23 cellular contexts compared by ENCODE assay signal in genomic region chr1:194339451-194339850, GRCh38.
DNase-seq lines count a peak whose midpoint lies in the region; ATAC-seq and TF ChIP-seq lines count a peak whose summit lies in the region.
"Had no signal": no experiment of that assay in that cellular context is flagged by ENCODE, and none has a peak within 500 bp of the region (broad histone marks: within the 10 kb centered on the region; RNA-seq: fewer than 3 reads in every experiment).

No MANE protein-coding gene starts in this region.

- no peak for TF ChIP-seq RAD21 in SK-N-SH (IDR thresholded peaks at IDR 0.05; ENCODE audit: low read length)

- no peak overlapping the region for H3K4me2 ChIP-seq in SK-N-SH
- no peak overlapping the region for H3K4me2 ChIP-seq in SU-DHL-6 (ENCODE audit: low read depth, low read length, poor library complexity, severe bottlenecking)
- H3K4me2 ChIP-seq: GM23338 had no signal

- no peak overlapping the region for H3K4me3 ChIP-seq in SK-N-SH (ENCODE audit: low read depth in 2 of 2, low read length in 1 of 2)
- no peak overlapping the region for H3K4me3 ChIP-seq in SU-DHL-6 (ENCODE audit: insufficient read depth, low read length, poor library complexity, severe bottlenecking)
- H3K4me3 ChIP-seq: GM23338 had no signal

- peak; percentile 11 for DNase-seq in SK-N-SH
- peak; percentile 86 for DNase-seq in NCI-H524 treated with DMSO at 0.1 percent for 48 hours (lab: John Stamatoyannopoulos, UW)
- no peak for DNase-seq in T-helper 1 cell
- DNase-seq in stimulated activated CD4-positive, alpha-beta T cell treated with anti-CD3 and anti-CD28 coated beads, Interleukin-15, amount 100 ng/mL, for 24 hours: no peak
- DNase-seq in immature natural killer cell: no peak
- DNase-seq: CD8-positive, alpha-beta T cell; H9; MV-4-11; NCI-H1105; NCI-H1436 treated with DMSO at 0.1 percent for 48 hours; NCI-H2029; NCI-H226; NCI-H510A treated with DMSO at 0.1 percent for 48 hours; SHP77 had no signal

- H3K27me3 ChIP-seq in SK-N-SH (ENCODE audit: insufficient read depth) (no peaks in the 10 kb centered on the region), SU-DHL-6 (ENCODE audit: low read length) (no peaks in the 10 kb centered on the region)

- H3F3A ChIP-seq in SK-N-SH (replicated peaks; ENCODE audit: insufficient read depth): no peaks in the 10 kb centered on the region
- no peaks in the 10 kb centered on the region; the same call in 1 of the 2 replicates for H3F3A ChIP-seq in SU-DHL-6 (ENCODE audit: insufficient read depth)

- no peaks in the 10 kb centered on the region for H3K36me3 ChIP-seq in SK-N-SH (replicated peaks in 1 of 2; ENCODE audit: control insufficient read depth in 1 of 2, insufficient read depth in 2 of 2, low read length in 1 of 2)
- no peaks in the 10 kb centered on the region for H3K36me3 ChIP-seq in SU-DHL-6 (ENCODE audit: low read length)

- 14% methylated on average over 2 of the region's 2 CpGs for WGBS in SK-N-SH (ENCODE audit: low lambda C conversion rate)

- no peaks in the 10 kb centered on the region for H3K9me3 ChIP-seq in SK-N-SH
- H3K9me3 ChIP-seq in SU-DHL-6 (ENCODE audit: insufficient read depth, low read length): peaks cover 4% of the 10 kb centered on the region; the same call in 1 of the 2 replicates

- H3K9ac ChIP-seq in SK-N-SH: no peak overlapping the region
- no peak overlapping the region for H3K9ac ChIP-seq in SU-DHL-6 (ENCODE audit: low read length)

- no peak overlapping the region for H3K27ac Mint-ChIP-seq in immature natural killer cell
- H3K27ac Mint-ChIP-seq: B cell; CD8-positive, alpha-beta T cell; GM23338; H9 had no signal

- TF ChIP-seq CTCF in SK-N-SH (IDR thresholded peaks at IDR 0.05) (no peak), SU-DHL-6 (IDR thresholded peaks at IDR 0.05; ENCODE audit: insufficient read depth, low read length, poor library complexity, severe bottlenecking) (no peak)

- peaks cover 0 to 14% (median under 1%) of the 10 kb centered on the region in 6 donors for H3K9me3 Mint-ChIP-seq in immature natural killer cell
- H3K9me3 Mint-ChIP-seq: CD8-positive, alpha-beta T cell; GM23338; H9 had no signal

- peaks cover 0 to 3% of the 10 kb centered on the region in 2 experiments; a peak in 1 of 4 replicates for H3K4me1 ChIP-seq in SK-N-SH (ENCODE audit: control insufficient read depth in 1 of 2, insufficient read depth in 2 of 2, low read depth in 1 of 2, low read length in 1 of 2)

- H4K20me1 ChIP-seq in SK-N-SH (ENCODE audit: insufficient read depth) (no peaks in the 10 kb centered on the region), SU-DHL-6 (ENCODE audit: low read depth, low read length) (no peaks in the 10 kb centered on the region)

- POLR2A ChIA-PET in SK-N-SH (lab: Yijun Ruan, JAX): no interaction called here

- H3K27ac ChIP-seq in SK-N-SH (ENCODE audit: low read depth in 2 of 2, low read length in 1 of 2) (peak overlapping the region in 1 of 2 experiments; percentile 60; a peak in 1 of 4 replicates), SU-DHL-6 (ENCODE audit: low read depth, low read length) (no peak overlapping the region)
- H3K27ac ChIP-seq: 22Rv1, C4-2B, RWPE1 had no signal

- H3K4me3 Mint-ChIP-seq in immature natural killer cell: no peak overlapping the region
- H3K4me3 Mint-ChIP-seq: B cell; CD8-positive, alpha-beta T cell; GM23338; H9 had no signal

- H3K9me2 ChIP-seq in SK-N-SH (no peaks in the 10 kb centered on the region), SU-DHL-6 (replicated peaks; ENCODE audit: insufficient read depth, low read length) (no peaks in the 10 kb centered on the region)

- no peaks in the 10 kb centered on the region for H3K79me2 ChIP-seq in SK-N-SH (ENCODE audit: insufficient read depth)
- H3K79me2 ChIP-seq in SU-DHL-6 (ENCODE audit: insufficient read depth, low read length): no peaks in the 10 kb centered on the region

- no peak for TF ChIP-seq EP300 in SK-N-SH (IDR thresholded peaks at IDR 0.05; ENCODE audit: borderline replicate concordance in 1 of 2, low read depth in 1 of 2, low read length in 1 of 2)

- no peaks in the 10 kb centered on the region for H3K36me3 Mint-ChIP-seq in immature natural killer cell
- H3K36me3 Mint-ChIP-seq: CD8-positive, alpha-beta T cell had no signal

- ATAC-seq in SK-N-SH treated with all-trans-retinoic acid at 6 μM for 48 hours: no peak
- ATAC-seq: CD8-positive, alpha-beta T cell; GM23338; HepG2; Panc1 had no signal

- H2AFZ ChIP-seq in SK-N-SH (ENCODE audit: low read depth) (no peak overlapping the region), SU-DHL-6 (ENCODE audit: low read depth, low read length, severe bottlenecking) (peak overlapping the region; percentile 38)
- H2AFZ ChIP-seq: GM23338 had no signal

- CTCF ChIA-PET in SK-N-SH (lab: Yijun Ruan, JAX): no interaction called here

- no peaks in the 10 kb centered on the region for H3K27me3 Mint-ChIP-seq in immature natural killer cell (ENCODE audit: low read depth in 3 of 3)
- H3K27me3 Mint-ChIP-seq: B cell had no signal

- H3K4me1 Mint-ChIP-seq in immature natural killer cell: no peaks in the 10 kb centered on the region
- H3K4me1 Mint-ChIP-seq: B cell, GM23338 had no signal

TF ChIP-seq in SK-N-SH, 30 proteins besides CTCF, POLR2A, EP300 and RAD21 (continues in another document):
- TF ChIP-seq FOSL2 (IDR thresholded peaks at IDR 0.05; ENCODE audit: borderline replicate concordance, low read depth) (no peak), MAX (IDR thresholded peaks at IDR 0.05; ENCODE audit: low read depth) (no peak), ZBTB33 (IDR thresholded peaks at IDR 0.05; ENCODE audit: borderline replicate concordance, low read depth) (no peak), FOXJ3 (CRISPR knock-in tag; IDR thresholded peaks at IDR 0.05) (no peak), RCOR1 (IDR thresholded peaks at IDR 0.05; ENCODE audit: low read length) (no peak), CHD2 (IDR thresholded peaks at IDR 0.05; ENCODE audit: low read length, partially characterized antibody) (no peak), NFIC (IDR thresholded peaks at IDR 0.05; ENCODE audit: borderline replicate concordance) (no peak), FOXM1 (IDR thresholded peaks at IDR 0.05; ENCODE audit: low read depth) (no peak), ELF1 (IDR thresholded peaks at IDR 0.05) (no peak), MEF2A (IDR thresholded peaks at IDR 0.05; ENCODE audit: borderline replicate concordance, low read depth) (no peak), GATA2 (CRISPR knock-in tag; IDR thresholded peaks at IDR 0.05) (no peak), GABPA (IDR thresholded peaks at IDR 0.05; ENCODE audit: low read depth) (no peak)

TF ChIP-seq in SK-N-SH treated with all-trans-retinoic acid at 6 μM for 48 hours, 23 proteins besides CTCF, POLR2A, EP300 and RAD21:
- TF ChIP-seq PPARA (CRISPR knock-in tag; IDR thresholded peaks at IDR 0.05; ENCODE audit: borderline replicate concordance) (no peak), TSHZ2 (CRISPR knock-in tag; IDR thresholded peaks at IDR 0.05) (no peak), CSDC2 (CRISPR knock-in tag; IDR thresholded peaks at IDR 0.05) (no peak), TCF4 (CRISPR knock-in tag; IDR thresholded peaks at IDR 0.05; ENCODE audit: borderline replicate concordance) (no peak), GLIS3 (CRISPR knock-in tag; IDR thresholded peaks at IDR 0.05) (no peak)

Comparison
In these comparisons a context has a peak if more than half of its experiments do, and no peak if none do; other contexts are left out.
1. DNase-seq: peak in SK-N-SH (single experiment) and NCI-H524 treated with DMSO at 0.1 percent for 48 hours (single experiment); none in T-helper 1 cell (0 of 5), stimulated activated CD4-positive, alpha-beta T cell treated with anti-CD3 and anti-CD28 coated beads, Interleukin-15, amount 100 ng/mL, for 24 hours (single experiment) and immature natural killer cell (0 of 3).